ENCODE assay signal across 1 cellular context in the genomic region with DNA sequence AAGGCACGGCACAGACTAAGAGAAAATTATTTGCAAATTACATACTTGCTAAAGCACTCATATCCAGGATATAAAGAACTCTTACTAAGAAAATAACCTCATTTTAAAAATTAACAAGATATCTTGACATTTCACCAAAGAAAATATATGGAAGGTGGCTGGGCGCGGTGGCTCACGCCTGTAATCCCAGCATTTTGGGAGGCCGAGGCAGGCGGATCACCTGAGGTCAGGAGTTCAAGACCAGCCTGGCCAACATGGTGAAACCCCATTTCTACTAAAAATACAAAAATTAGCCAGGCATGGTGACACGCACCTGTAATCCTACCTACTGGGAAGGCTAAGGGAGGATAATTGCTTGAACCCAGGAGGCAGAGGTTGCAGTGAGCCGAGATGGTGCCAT. TPM values are rescaled to one million over a fixed set of nuclear protein-coding genes. Genes with fewer than 3 reads are reported as not detected.
"Had no signal": no experiment of that assay in that cellular context is flagged by ENCODE, and none has a peak within 500 bp of the region (broad histone marks: within the 10 kb centered on the region; RNA-seq: fewer than 3 reads in every experiment).

No MANE protein-coding gene starts in this region.

RNA-seq across cellular contexts. Expression of a gene that starts 19.2 kb away (rescaled TPM):
- total RNA-seq: HT-29 had no signal
